Comparison of ENCODE assay signal across 23 cellular contexts in genomic region chr20:40953856-40954255, GRCh38.
DNase-seq lines count a peak whose midpoint lies in the region; TF ChIP-seq lines count a peak whose summit lies in the region.
"Had no signal": no experiment of that assay in that cellular context is flagged by ENCODE, and none has a peak within 500 bp of the region (broad histone marks: within the 10 kb centered on the region; RNA-seq: fewer than 3 reads in every experiment).

No MANE protein-coding gene starts in this region.

- no peaks in the 10 kb centered on the region for H3K4me1 ChIP-seq in esophagus muscularis mucosa
- H3K4me1 ChIP-seq: tibial artery had no signal

- H3K36me3 ChIP-seq in esophagus muscularis mucosa: no peaks in the 10 kb centered on the region
- H3K36me3 ChIP-seq: tibial artery had no signal

- H3K4me3 ChIP-seq in esophagus muscularis mucosa: no peak overlapping the region
- H3K4me3 ChIP-seq: hepatocyte, tibial artery had no signal

- H3K27me3 ChIP-seq in esophagus muscularis mucosa: peaks cover 0 to 58% (median 0%) of the 10 kb centered on the region in 4 donors
- H3K27me3 ChIP-seq: hepatocyte had no signal

- TF ChIP-seq POLR2A in esophagus muscularis mucosa (IDR thresholded peaks at IDR 0.05; ENCODE audit: low read depth): no peak

- no peak for TF ChIP-seq CTCF in esophagus muscularis mucosa (IDR thresholded peaks at IDR 0.05)

- no peak for TF ChIP-seq EP300 in esophagus muscularis mucosa (IDR thresholded peaks at IDR 0.05)

- H3K27me3 Mint-ChIP-seq in activated naive CD4-positive, alpha-beta T cell treated with anti-CD3 and anti-CD28 coated beads for 36 hours (ENCODE audit: low read depth): peaks cover 5% of the 10 kb centered on the region

- CTCF ChIA-PET in activated naive CD4-positive, alpha-beta T cell treated with anti-CD3 and anti-CD28 coated beads for 36 hours (lab: Charles Lee): interaction anchor here (0.9 to 2.0 kb wide), 2 partner anchors 9 to 14 kb away, joined by 4 to 5 read pairs; no protein-coding TSS in a partner anchor

- H3K27ac ChIP-seq in esophagus muscularis mucosa (replicated peaks in 1 of 4): no peak overlapping the region
- H3K27ac ChIP-seq: epithelial cell of prostate, hepatocyte, HL-60, tibial artery had no signal

- WGBS in esophagus muscularis mucosa: 83% methylated on average over 1 of the region's 5 CpGs

- no peak overlapping the region for H3K4me3 Mint-ChIP-seq in activated naive CD4-positive, alpha-beta T cell treated with anti-CD3 and anti-CD28 coated beads for 36 hours

- H3K4me1 Mint-ChIP-seq in activated naive CD4-positive, alpha-beta T cell treated with anti-CD3 and anti-CD28 coated beads for 36 hours (ENCODE audit: low read depth): no peaks in the 10 kb centered on the region

- no peak overlapping the region for H3K27ac Mint-ChIP-seq in activated naive CD4-positive, alpha-beta T cell treated with anti-CD3 and anti-CD28 coated beads for 36 hours

- peaks cover 0 to 7% (median 2%) of the 10 kb centered on the region in 4 donors for H3K9me3 ChIP-seq in esophagus muscularis mucosa
- H3K9me3 ChIP-seq: tibial artery had no signal

- peaks cover 4% of the 10 kb centered on the region for H3K9me3 Mint-ChIP-seq in activated naive CD4-positive, alpha-beta T cell treated with anti-CD3 and anti-CD28 coated beads for 36 hours

- peak; percentile 65 for DNase-seq in EH (ENCODE audit: low read depth)
- peak; percentile 53 for DNase-seq in M059J (ENCODE audit: low read depth)
- peak; percentile 85 for DNase-seq in esophagus muscularis mucosa (ENCODE audit: extremely low spot score)
- peak; percentile 50 for DNase-seq in smooth muscle cell of the brain vasculature (ENCODE audit: low read depth, low spot score)
- DNase-seq in activated CD4-positive, CD25-positive, alpha-beta regulatory T cell treated with anti-CD3 and anti-CD28 coated beads, Interleukin-2, amount 50 U/mL, for 72 hours: no peak
- DNase-seq in activated naive CD4-positive, alpha-beta T cell treated with anti-CD3 and anti-CD28 coated beads for 36 hours: no peak
- DNase-seq in hypothalamus (lab: John Stamatoyannopoulos, UW): no peak
- DNase-seq: activated CD4-positive, alpha-beta T cell treated with anti-CD3 and anti-CD28 coated beads, Interleukin-2, amount 50 U/mL, for 4 hours; activated gamma-delta T cell; aorta; cortex of kidney; DMS79; KBM-7; midbrain; NCI-H1105; NCI-H2171 treated with DMSO at 0.1 percent for 48 hours; NCI-H82; nucleus accumbens; stimulated activated CD4-positive, alpha-beta T cell treated with anti-CD3 and anti-CD28 coated beads, Interleukin-4, amount 100 ng/mL, for 4 hours had no signal

- H3K36me3 Mint-ChIP-seq in activated naive CD4-positive, alpha-beta T cell treated with anti-CD3 and anti-CD28 coated beads for 36 hours (ENCODE audit: low read depth): no peaks in the 10 kb centered on the region

- intact Hi-C loops in esophagus muscularis mucosa (cut with DNase I): no loop called here
- intact Hi-C loops in activated naive CD4-positive, alpha-beta T cell treated with anti-CD3 and anti-CD28 coated beads for 36 hours (cut with micrococcal nuclease): no loop called here

Comparison
In these comparisons a context has a peak if more than half of its experiments do, and no peak if none do; other contexts are left out.
1. DNase-seq: peak in EH (single experiment), M059J (single experiment), esophagus muscularis mucosa (single experiment) and smooth muscle cell of the brain vasculature (single experiment); none in activated CD4-positive, CD25-positive, alpha-beta regulatory T cell treated with anti-CD3 and anti-CD28 coated beads, Interleukin-2, amount 50 U/mL, for 72 hours (single experiment), activated naive CD4-positive, alpha-beta T cell treated with anti-CD3 and anti-CD28 coated beads for 36 hours (single experiment) and hypothalamus (0 of 51).